In genomic region chr4:150986085-150986484, GRCh38 we compare ENCODE assay signal across 13 cellular contexts. TPM values are rescaled to one million over a fixed set of nuclear protein-coding genes. Genes with fewer than 3 reads are reported as not detected.
DNase-seq lines count a peak whose midpoint lies in the region; ATAC-seq and TF ChIP-seq lines count a peak whose summit lies in the region.
"Had no signal": no experiment of that assay in that cellular context is flagged by ENCODE, and none has a peak within 500 bp of the region (broad histone marks: within the 10 kb centered on the region; RNA-seq: fewer than 3 reads in every experiment).

No MANE protein-coding gene starts in this region.

- H2AFZ ChIP-seq in MM.1S (ENCODE audit: low read length): no peak overlapping the region

- TF ChIP-seq CTCF in glutamatergic neuron (IDR thresholded peaks at IDR 0.05; ENCODE audit: partially characterized antibody, unreplicated experiment) (no peak), MM.1S (IDR thresholded peaks at IDR 0.05; ENCODE audit: low read length) (no peak)

- H3K4me1 ChIP-seq in MM.1S (ENCODE audit: low read length): no peaks in the 10 kb centered on the region

- no peaks in the 10 kb centered on the region for H3K9me2 ChIP-seq in MM.1S (replicated peaks; ENCODE audit: insufficient read depth, low read length)

- ATAC-seq in GM18498 (IDR thresholded peaks at IDR 0.05; ENCODE audit: unreplicated experiment): peak; percentile 63
- peak; percentile 71 for ATAC-seq in GM19372 (IDR thresholded peaks at IDR 0.05; ENCODE audit: low read depth, unreplicated experiment)
- peak; percentile 44 for ATAC-seq in HG02938 (IDR thresholded peaks at IDR 0.05; ENCODE audit: unreplicated experiment)
- no peak for ATAC-seq in HG02840 (IDR thresholded peaks at IDR 0.05; ENCODE audit: low FRiP score, unreplicated experiment)
- ATAC-seq: esophagus mucosa had no signal

- no peaks in the 10 kb centered on the region for H3K9me3 Mint-ChIP-seq in glutamatergic neuron (ENCODE audit: unreplicated experiment)

- H3K4me1 Mint-ChIP-seq in glutamatergic neuron (ENCODE audit: low read depth, unreplicated experiment): no peaks in the 10 kb centered on the region

- no peaks in the 10 kb centered on the region for H3K27me3 ChIP-seq in MM.1S (replicated peaks; ENCODE audit: insufficient read depth, low read length)
- H3K27me3 ChIP-seq: BLaER1 treated with 17β-estradiol and CSF1 and Interleukin-3, amounts not matched to agents 10 nM and 100 nM had no signal

- no peak overlapping the region for H3K4me3 Mint-ChIP-seq in glutamatergic neuron (ENCODE audit: unreplicated experiment)

- no peaks in the 10 kb centered on the region for H3F3A ChIP-seq in MM.1S (ENCODE audit: insufficient read depth, low read length)

- H3K9me3 ChIP-seq in MM.1S (replicated peaks; ENCODE audit: insufficient read depth, low read length): no peaks in the 10 kb centered on the region

- no peaks in the 10 kb centered on the region for H3K36me3 Mint-ChIP-seq in glutamatergic neuron (ENCODE audit: unreplicated experiment)

- H3K27ac ChIP-seq in MM.1S (ENCODE audit: low read length): no peak overlapping the region
- H3K27ac ChIP-seq: BLaER1 treated with 17β-estradiol and CSF1 and Interleukin-3, amounts not matched to agents 10 nM and 100 nM had no signal

- no peak overlapping the region for H3K27ac Mint-ChIP-seq in glutamatergic neuron (ENCODE audit: unreplicated experiment)

- no peak overlapping the region for H3K4me3 ChIP-seq in MM.1S (ENCODE audit: low read length)
- H3K4me3 ChIP-seq: BLaER1 treated with 17β-estradiol and CSF1 and Interleukin-3, amounts not matched to agents 10 nM and 100 nM had no signal

- H3K36me3 ChIP-seq in MM.1S (replicated peaks; ENCODE audit: insufficient read depth, low read length): no peaks in the 10 kb centered on the region

- no peak overlapping the region for H3K9ac ChIP-seq in MM.1S (ENCODE audit: low read length)
- H3K9ac ChIP-seq: BLaER1 treated with 17β-estradiol and CSF1 and Interleukin-3, amounts not matched to agents 10 nM and 100 nM had no signal

- H3K79me2 ChIP-seq in MM.1S (ENCODE audit: low read length): peaks cover 70% of the 10 kb centered on the region

- H3K4me2 ChIP-seq in MM.1S (ENCODE audit: low read depth, low read length): no peak overlapping the region
- H3K4me2 ChIP-seq: BLaER1 treated with 17β-estradiol and CSF1 and Interleukin-3, amounts not matched to agents 10 nM and 100 nM had no signal

- no peaks in the 10 kb centered on the region for H3K27me3 Mint-ChIP-seq in glutamatergic neuron (ENCODE audit: unreplicated experiment)

- peak; percentile 71 for DNase-seq in stimulated activated CD4-positive, alpha-beta T cell treated with anti-CD3 and anti-CD28 coated beads, Interleukin-15, amount 100 ng/mL, for 24 hours
- DNase-seq in glutamatergic neuron: no peak
- DNase-seq in NCI-H2107 (lab: John Stamatoyannopoulos, UW): no peak
- DNase-seq in MM.1S: no peak
- DNase-seq: caudate nucleus, Karpas-422, NCI-H2081 treated with DMSO at 0.1 percent for 48 hours had no signal

- no peaks in the 10 kb centered on the region; the same call in 1 of the 2 replicates for H4K20me1 ChIP-seq in MM.1S (ENCODE audit: insufficient read depth, low read length)

RNA-seq across cellular contexts. Expression of gene LRBA, which starts 29.0 kb away (rescaled TPM):
- 26.4 TPM for total RNA-seq in glutamatergic neuron (ENCODE audit: unreplicated experiment)
